10 cellular contexts compared by ENCODE assay signal in genomic region chr10:60646966-60647796, GRCh38.
A peak's percentile ranks its signal among the peaks of the same experiment; 100 is the strongest.
DNase-seq lines count a peak whose midpoint lies in the region; ATAC-seq, FAIRE-seq and TF ChIP-seq lines count a peak whose summit lies in the region.
"Had no signal": no experiment of that assay in that cellular context is flagged by ENCODE, and none has a peak within 500 bp of the region (broad histone marks: within the 10 kb centered on the region; RNA-seq: fewer than 3 reads in every experiment).

No MANE protein-coding gene starts in this region.

- FAIRE-seq in A549 (lab: Jason Lieb, UNC), result peak; percentile 59

- H3K4me2 ChIP-seq in A549, result no peak overlapping the region

- H3K36me3 Mint-ChIP-seq in activated T-cell treated with anti-CD3 and anti-CD28 coated beads, Interleukin-2, amount 50 U/mL, for 4 hours (ENCODE audit: insufficient read depth), result no peaks in the 10 kb centered on the region
- H3K36me3 Mint-ChIP-seq: IgD-negative memory B cell had no signal

- ATAC-seq in A549, result peak in 1 of 2 experiments; percentile 79; a peak in 4 of 6 replicates
- peak; percentile 64 for ATAC-seq in HG02623 (IDR thresholded peaks at IDR 0.05; ENCODE audit: unreplicated experiment)
- peak in 1 of 2 donors; percentile 38 for ATAC-seq in activated T-cell treated with anti-CD3 and anti-CD28 coated beads, Interleukin-2, amount 50 U/mL, for 4 hours
- no peak for ATAC-seq in GM21723 (IDR thresholded peaks at IDR 0.05; ENCODE audit: unreplicated experiment)

- no peak overlapping the region for H3K4me3 Mint-ChIP-seq in activated T-cell treated with anti-CD3 and anti-CD28 coated beads, Interleukin-2, amount 50 U/mL, for 4 hours
- H3K4me3 Mint-ChIP-seq: IgD-negative memory B cell had no signal

- no peaks in the 10 kb centered on the region for H3K27me3 Mint-ChIP-seq in activated T-cell treated with anti-CD3 and anti-CD28 coated beads, Interleukin-2, amount 50 U/mL, for 4 hours (ENCODE audit: low read depth)
- H3K27me3 Mint-ChIP-seq: IgD-negative memory B cell had no signal

- no peaks in the 10 kb centered on the region for H3K9me3 Mint-ChIP-seq in activated T-cell treated with anti-CD3 and anti-CD28 coated beads, Interleukin-2, amount 50 U/mL, for 4 hours
- H3K9me3 Mint-ChIP-seq: IgD-negative memory B cell had no signal

- no peak overlapping the region for H3K27ac ChIP-seq in A549

- WGBS in A549 (ENCODE audit: missing lambda C conversion rate), result 3% methylated on average over 6 of the region's 6 CpGs

- no peak for TF ChIP-seq EP300 in A549 (IDR thresholded peaks at IDR 0.05)

- peaks cover 30% of the 10 kb centered on the region; the same call in 2 of the 3 replicates for H3K4me1 ChIP-seq in A549

- DNase-seq in A549 (ENCODE audit: low read depth in 1 of 2, low spot score in 1 of 2) (peak; percentile 16 to 64), EH (ENCODE audit: low read depth) (peak; percentile 64), NCI-H1930 (lab: John Stamatoyannopoulos, UW) (peak; percentile 7 to 25), germinal center (ENCODE audit: low spot score) (peak; percentile 24), retina (peak; percentile 34)
- DNase-seq in activated T-cell treated with anti-CD3 and anti-CD28 coated beads, Interleukin-2, amount 50 U/mL, for 4 hours, result peak; percentile 30
- DNase-seq: right cardiac atrium had no signal

- no peaks in the 10 kb centered on the region for H3K9me3 ChIP-seq in A549

- TF ChIP-seq RAD21 in A549 (conservative IDR thresholded peaks at IDR 0.05 in 1 of 2, IDR thresholded peaks at IDR 0.05 in 1 of 2), result peak; percentile 88 to 93

- peak; percentile 88 for TF ChIP-seq CTCF in A549 (IDR thresholded peaks at IDR 0.05)

- H3K4me1 Mint-ChIP-seq in activated T-cell treated with anti-CD3 and anti-CD28 coated beads, Interleukin-2, amount 50 U/mL, for 4 hours (ENCODE audit: low read depth), result peaks cover 25% of the 10 kb centered on the region

- H3K4me3 ChIP-seq in A549, result no peak overlapping the region

- POLR2A ChIA-PET in A549 (lab: Yijun Ruan, JAX), result no interaction called here

- no peak for TF ChIP-seq POLR2A in A549 (IDR thresholded peaks at IDR 0.05; ENCODE audit: low read length)

- CTCF ChIA-PET in A549 (lab: Yijun Ruan, JAX), result interaction anchor here (0.6 to 9.6 kb wide), 29 partner anchors 8 to 544 kb away, joined by 3 to 201 read pairs (median 4); no protein-coding TSS in a partner anchor

TF ChIP-seq in A549, 52 proteins besides CTCF, POLR2A, EP300 and RAD21:
- TF ChIP-seq RARB (CRISPR knock-in tag; IDR thresholded peaks at IDR 0.05) (no peak), RNF2 (IDR thresholded peaks at IDR 0.05; ENCODE audit: borderline replicate concordance, low read depth) (no peak), GATA3 (IDR thresholded peaks at IDR 0.05; ENCODE audit: borderline replicate concordance) (no peak), SMC3 (IDR thresholded peaks at IDR 0.05) (peak; percentile 92), NPAS2 (CRISPR knock-in tag; IDR thresholded peaks at IDR 0.05; ENCODE audit: borderline replicate concordance) (no peak)
- TF ChIP-seq, protein P1, sequence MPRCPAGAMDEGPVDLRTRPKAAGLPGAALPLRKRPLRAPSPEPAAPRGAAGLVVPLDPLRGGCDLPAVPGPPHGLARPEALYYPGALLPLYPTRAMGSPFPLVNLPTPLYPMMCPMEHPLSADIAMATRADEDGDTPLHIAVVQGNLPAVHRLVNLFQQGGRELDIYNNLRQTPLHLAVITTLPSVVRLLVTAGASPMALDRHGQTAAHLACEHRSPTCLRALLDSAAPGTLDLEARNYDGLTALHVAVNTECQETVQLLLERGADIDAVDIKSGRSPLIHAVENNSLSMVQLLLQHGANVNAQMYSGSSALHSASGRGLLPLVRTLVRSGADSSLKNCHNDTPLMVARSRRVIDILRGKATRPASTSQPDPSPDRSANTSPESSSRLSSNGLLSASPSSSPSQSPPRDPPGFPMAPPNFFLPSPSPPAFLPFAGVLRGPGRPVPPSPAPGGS (IDR thresholded peaks at IDR 0.05), result no peak
